ENCODE assay signal across 12 cellular contexts in genomic region chr6:46098678-46099077, GRCh38. TPM values are rescaled to one million over a fixed set of nuclear protein-coding genes. Genes with fewer than 3 reads are reported as not detected.
A peak's percentile ranks its signal among the peaks of the same experiment; 100 is the strongest.
DNase-seq lines count a peak whose midpoint lies in the region; ATAC-seq and TF ChIP-seq lines count a peak whose summit lies in the region.
"Had no signal": no experiment of that assay in that cellular context is flagged by ENCODE, and none has a peak within 500 bp of the region (broad histone marks: within the 10 kb centered on the region; RNA-seq: fewer than 3 reads in every experiment).

No MANE protein-coding gene starts in this region.

- H3K4me3 ChIP-seq in right atrium auricular region: no peak overlapping the region
- no peak overlapping the region for H3K4me3 ChIP-seq in upper lobe of right lung
- H3K4me3 ChIP-seq: cardiac muscle cell, uterus had no signal

- no peaks in the 10 kb centered on the region for H3K27me3 ChIP-seq in right atrium auricular region
- H3K27me3 ChIP-seq in upper lobe of right lung: no peaks in the 10 kb centered on the region
- H3K27me3 ChIP-seq: cardiac muscle cell, uterus had no signal

- DNase-seq in Right ventricle myocardium superior (peak; percentile 45), right atrium auricular region (ENCODE audit: low spot score) (no peak), left kidney (ENCODE audit: low read depth, low spot score) (peak; percentile 35), upper lobe of right lung (peak; percentile 68), NCI-H2107 (lab: John Stamatoyannopoulos, UW) (no peak)
- DNase-seq: natural killer cell, uterus had no signal

- peak; percentile 46 for ATAC-seq in Right ventricle myocardium superior (ENCODE audit: poor library complexity)
- ATAC-seq in upper lobe of right lung: peak; percentile 51
- no peak for ATAC-seq in HG02973 (IDR thresholded peaks at IDR 0.05; ENCODE audit: unreplicated experiment)
- no peak for ATAC-seq in HG03280 (IDR thresholded peaks at IDR 0.05; ENCODE audit: unreplicated experiment)
- ATAC-seq: natural killer cell had no signal

- intact Hi-C loops in Right ventricle myocardium superior (cut with DNase I): loop anchor here (5.0 to 10.0 kb wide), 2 partner anchors 106 to 314 kb away; no protein-coding TSS in a partner anchor
- intact Hi-C loops in upper lobe of right lung (cut with DNase I): no loop called here

- H3K9me3 ChIP-seq in right atrium auricular region (peaks cover 0 to 6% of the 10 kb centered on the region in 2 donors), upper lobe of right lung (no peaks in the 10 kb centered on the region)
- H3K9me3 ChIP-seq: uterus had no signal

- H3K27ac ChIP-seq in right atrium auricular region (no peak overlapping the region), VCaP (peak overlapping the region; percentile 16; the same call in 1 of the 2 replicates), upper lobe of right lung (no peak overlapping the region)
- H3K27ac ChIP-seq: cardiac muscle cell, KMS-11, uterus had no signal

- TF ChIP-seq CTCF in right atrium auricular region (IDR thresholded peaks at IDR 0.05): no peak
- no peak for TF ChIP-seq CTCF in VCaP (conservative IDR thresholded peaks at IDR 0.05)
- TF ChIP-seq CTCF in upper lobe of right lung (IDR thresholded peaks at IDR 0.05): no peak

- H3K4me1 ChIP-seq in right atrium auricular region (peaks cover 0 to 4% of the 10 kb centered on the region in 2 donors), upper lobe of right lung (no peaks in the 10 kb centered on the region)
- H3K4me1 ChIP-seq: uterus had no signal

- no peaks in the 10 kb centered on the region for H3K36me3 ChIP-seq in right atrium auricular region
- H3K36me3 ChIP-seq in upper lobe of right lung: no peaks in the 10 kb centered on the region
- H3K36me3 ChIP-seq: cardiac muscle cell, uterus had no signal

RNA-seq across cellular contexts. Expression of gene ENPP4, which starts 31.1 kb away (rescaled TPM):
- total RNA-seq in Right ventricle myocardium superior (18.3 TPM), right atrium auricular region (10 to 100 TPM; 24.5 to 36.0 TPM), upper lobe of right lung (27.8 TPM)

Comparison
In these comparisons a context has a peak if more than half of its experiments do, and no peak if none do; other contexts are left out.
1. DNase-seq: peak in Right ventricle myocardium superior (single experiment), left kidney (single experiment) and upper lobe of right lung (single experiment); none in right atrium auricular region (single experiment) and NCI-H2107 (single experiment).
2. ATAC-seq: peak in Right ventricle myocardium superior (single experiment) and upper lobe of right lung (single experiment); none in HG02973 (single experiment) and HG03280 (single experiment).